9 cellular contexts compared by ENCODE assay signal in the genomic region with DNA sequence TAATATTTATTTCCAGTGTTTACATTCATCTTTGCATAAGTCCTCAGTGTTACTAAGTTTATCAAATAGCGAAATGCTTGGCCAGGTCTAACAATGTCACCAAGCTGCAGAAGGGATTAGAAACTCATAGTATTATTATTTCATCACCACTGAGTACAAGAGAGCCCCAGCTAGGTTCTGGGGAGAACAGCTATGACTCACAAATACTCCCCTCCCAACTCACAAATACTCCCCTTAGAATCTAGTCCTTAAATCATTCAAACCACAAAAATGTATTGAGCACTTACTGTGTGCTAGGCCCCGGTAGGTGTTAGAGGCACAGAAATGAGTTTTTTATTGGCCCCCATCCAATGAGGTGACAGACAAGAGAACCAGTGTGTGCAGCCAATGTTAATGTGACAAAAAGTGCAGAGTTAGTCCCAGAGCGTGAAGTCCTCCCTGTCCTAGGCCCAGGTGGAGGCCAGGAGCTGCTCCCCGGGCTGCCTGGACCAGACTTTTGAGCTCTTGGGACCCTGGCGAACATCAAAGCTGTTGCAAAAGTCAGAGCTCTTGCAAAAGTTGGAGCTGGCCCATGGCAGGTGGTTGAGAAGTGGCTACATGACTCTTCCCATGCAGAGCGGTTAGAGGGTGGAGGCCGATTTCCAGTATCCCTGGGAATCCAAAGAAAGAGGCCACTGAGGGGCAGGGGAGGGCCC. TPM values are rescaled to one million over a fixed set of nuclear protein-coding genes. Genes with fewer than 3 reads are reported as not detected.
DNase-seq lines count a peak whose midpoint lies in the region; ATAC-seq and TF ChIP-seq lines count a peak whose summit lies in the region.
"Had no signal": no experiment of that assay in that cellular context is flagged by ENCODE, and none has a peak within 500 bp of the region (broad histone marks: within the 10 kb centered on the region; RNA-seq: fewer than 3 reads in every experiment).

No MANE protein-coding gene starts in this region.

- H2AFZ ChIP-seq in mesenchymal stem cell (ENCODE audit: low read depth, low read length) = no peak overlapping the region

- H3K27me3 Mint-ChIP-seq in CD8-positive, alpha-beta T cell (ENCODE audit: low read depth) = no peaks in the 10 kb centered on the region

- H3K27me3 ChIP-seq in mesenchymal stem cell (ENCODE audit: control insufficient read depth in 1 of 2, insufficient read depth in 1 of 2, low read length in 2 of 2) (no peaks in the 10 kb centered on the region), suprapubic skin (no peaks in the 10 kb centered on the region)
- H3K27me3 ChIP-seq in CD8-positive, alpha-beta T cell (ENCODE audit: insufficient read depth, low read length) = no peaks in the 10 kb centered on the region

- H2BK15ac ChIP-seq in mesenchymal stem cell (ENCODE audit: low read depth, poor library complexity, severe bottlenecking) = no peak overlapping the region

- H3K27ac ChIP-seq in mesenchymal stem cell (ENCODE audit: low read length, poor library complexity, severe bottlenecking) (peak overlapping the region; percentile 5), suprapubic skin (no peak overlapping the region)
- no peak overlapping the region for H3K27ac ChIP-seq in CD8-positive, alpha-beta T cell (ENCODE audit: low read depth, low read length)

- H2BK120ac ChIP-seq in mesenchymal stem cell (ENCODE audit: low read depth, low read length) = no peak overlapping the region

- H3K9me3 Mint-ChIP-seq in CD8-positive, alpha-beta T cell = no peaks in the 10 kb centered on the region

- no peak overlapping the region for H3K27ac Mint-ChIP-seq in CD8-positive, alpha-beta T cell

- H3K36me3 ChIP-seq in mesenchymal stem cell (ENCODE audit: control insufficient read depth in 1 of 2, insufficient read depth in 2 of 2, low read depth in 1 of 2, low read length in 2 of 2) = peaks cover 0 to 18% of the 10 kb centered on the region in 2 experiments
- H3K36me3 ChIP-seq in suprapubic skin = no peaks in the 10 kb centered on the region
- no peaks in the 10 kb centered on the region for H3K36me3 ChIP-seq in CD8-positive, alpha-beta T cell (ENCODE audit: insufficient read depth, low read length)

- peaks cover 53% of the 10 kb centered on the region for H3K4me1 ChIP-seq in mesenchymal stem cell (ENCODE audit: control insufficient read depth, insufficient read depth, low read depth, low read length)
- peaks cover 5% of the 10 kb centered on the region for H3K4me1 ChIP-seq in suprapubic skin
- no peaks in the 10 kb centered on the region for H3K4me1 ChIP-seq in CD8-positive, alpha-beta T cell (ENCODE audit: insufficient read depth, low read length)

- WGBS in mesenchymal stem cell = 62% methylated on average over 7 of the region's 7 CpGs
- 95% methylated on average over 7 of the region's 7 CpGs for WGBS in suprapubic skin

- no peak overlapping the region for H3K9ac ChIP-seq in mesenchymal stem cell (ENCODE audit: low read length)

- H4K8ac ChIP-seq in mesenchymal stem cell (ENCODE audit: low read length) = no peak overlapping the region

- no peaks in the 10 kb centered on the region for H3K36me3 Mint-ChIP-seq in CD8-positive, alpha-beta T cell

- no peak overlapping the region for H2AK5ac ChIP-seq in mesenchymal stem cell (ENCODE audit: low read length, severe bottlenecking)

- H4K91ac ChIP-seq in mesenchymal stem cell (ENCODE audit: low read length) = no peak overlapping the region

- H2BK12ac ChIP-seq in mesenchymal stem cell (ENCODE audit: low read length in 2 of 2) = no peak overlapping the region

- no peaks in the 10 kb centered on the region for H3K4me1 Mint-ChIP-seq in CD8-positive, alpha-beta T cell (ENCODE audit: low read depth)

- no peaks in the 10 kb centered on the region for H3K9me3 ChIP-seq in mesenchymal stem cell (ENCODE audit: control insufficient read depth, low read length)
- H3K9me3 ChIP-seq in suprapubic skin = no peaks in the 10 kb centered on the region
- no peaks in the 10 kb centered on the region for H3K9me3 ChIP-seq in CD8-positive, alpha-beta T cell (ENCODE audit: low read length)

- no peak overlapping the region for H3K4me2 ChIP-seq in mesenchymal stem cell (ENCODE audit: low read length, poor library complexity, severe bottlenecking)

- no peak overlapping the region for H3K18ac ChIP-seq in mesenchymal stem cell (ENCODE audit: low read depth in 1 of 2, low read length in 2 of 2)

- TF ChIP-seq EP300 in suprapubic skin (IDR thresholded peaks at IDR 0.05) = no peak

- intact Hi-C loops in CD8-positive, alpha-beta T cell (cut with DNase I, micrococcal nuclease) = loop anchor here in 1 of 2 experiments (10.0 kb wide), 1 partner anchor 241 kb away; no protein-coding TSS in a partner anchor

- H3K23ac ChIP-seq in mesenchymal stem cell (ENCODE audit: low read length in 2 of 2) = no peak overlapping the region

- TF ChIP-seq CTCF in NB4 (IDR thresholded peaks at IDR 0.05; ENCODE audit: low read depth, low read length) (no peak), suprapubic skin (IDR thresholded peaks at IDR 0.05) (no peak)
- TF ChIP-seq CTCF in CD8-positive, alpha-beta T cell (IDR thresholded peaks at IDR 0.05) = no peak

- TF ChIP-seq POLR2A in NB4 (IDR thresholded peaks at IDR 0.05; ENCODE audit: extremely low read depth, insufficient read length) = no peak
- no peak for TF ChIP-seq POLR2A in suprapubic skin (IDR thresholded peaks at IDR 0.05)
- no peak for TF ChIP-seq POLR2A in erythroblast (IDR thresholded peaks at IDR 0.05; ENCODE audit: low read length)

- H3K4me3 Mint-ChIP-seq in CD8-positive, alpha-beta T cell = no peak overlapping the region

- no peak overlapping the region for H3K4ac ChIP-seq in mesenchymal stem cell (ENCODE audit: low read depth in 1 of 2, low read length in 2 of 2)

- H3K79me1 ChIP-seq in mesenchymal stem cell (replicated peaks; ENCODE audit: low read length, poor library complexity, severe bottlenecking) = peaks cover 43% of the 10 kb centered on the region

- H3K14ac ChIP-seq in mesenchymal stem cell (ENCODE audit: low read length in 2 of 2) = no peak overlapping the region

- no peak overlapping the region for H2BK5ac ChIP-seq in mesenchymal stem cell (ENCODE audit: low read depth, low read length, poor library complexity, severe bottlenecking)

- H3K4me3 ChIP-seq in NB4 (ENCODE audit: low read depth, low read length) (no peak overlapping the region), mesenchymal stem cell (ENCODE audit: insufficient read depth in 1 of 2, low read depth in 1 of 2, low read length in 2 of 2) (peak overlapping the region in 1 of 2 experiments; percentile 36), suprapubic skin (no peak overlapping the region)
- no peak overlapping the region for H3K4me3 ChIP-seq in CD8-positive, alpha-beta T cell (ENCODE audit: low read depth, low read length)

- ATAC-seq in GM18519 (IDR thresholded peaks at IDR 0.05; ENCODE audit: low FRiP score, unreplicated experiment) (peak; percentile 44), HG02642 (IDR thresholded peaks at IDR 0.05; ENCODE audit: poor library complexity, unreplicated experiment) (peak; percentile 50)
- no peak for ATAC-seq in CD8-positive, alpha-beta T cell

- CTCF ChIA-PET in CD8-positive, alpha-beta T cell (lab: Charles Lee) = no interaction called here

- peak; percentile 48 for DNase-seq in NB4 (ENCODE audit: low read depth)
- DNase-seq in mesenchymal stem cell = peak; percentile 67
- no peak for DNase-seq in suprapubic skin (ENCODE audit: low spot score in 2 of 2)
- no peak for DNase-seq in T-helper 1 cell
- DNase-seq in erythroblast (lab: John Stamatoyannopoulos, UW) = no peak
- no peak for DNase-seq in CD8-positive, alpha-beta T cell
- DNase-seq: SHP77 treated with DMSO at 0.1 percent for 48 hours had no signal

- POLR2A ChIA-PET in CD8-positive, alpha-beta T cell (lab: Charles Lee) = no interaction called here

RNA-seq across cellular contexts. Expression of a gene that starts 9.8 kb away (rescaled TPM):
- 25.2 TPM for polyA plus RNA-seq in mesenchymal stem cell (2013, experiment 1 of 2)
- 25.9 TPM for polyA plus RNA-seq in mesenchymal stem cell (2013, experiment 2 of 2)
- 10 to 100 TPM; 18.3 to 21.7 (median 20.6) TPM for total RNA-seq in suprapubic skin
- not detected for total RNA-seq in CD8-positive, alpha-beta T cell

Comparison
In these comparisons a context has a peak if more than half of its experiments do, and no peak if none do; other contexts are left out.
1. DNase-seq: peak in NB4 (single experiment) and mesenchymal stem cell (single experiment); none in suprapubic skin (0 of 2), T-helper 1 cell (0 of 5), erythroblast (0 of 2) and CD8-positive, alpha-beta T cell (0 of 7).
2. RNA of a gene that starts 9.8 kb away (total RNA-seq): 18.3 to 21.7 TPM in suprapubic skin; not detected in CD8-positive, alpha-beta T cell; every median in the first group is over 10 times any median in the second.